Comparison of ENCODE assay signal across 14 cellular contexts in the genomic region with DNA sequence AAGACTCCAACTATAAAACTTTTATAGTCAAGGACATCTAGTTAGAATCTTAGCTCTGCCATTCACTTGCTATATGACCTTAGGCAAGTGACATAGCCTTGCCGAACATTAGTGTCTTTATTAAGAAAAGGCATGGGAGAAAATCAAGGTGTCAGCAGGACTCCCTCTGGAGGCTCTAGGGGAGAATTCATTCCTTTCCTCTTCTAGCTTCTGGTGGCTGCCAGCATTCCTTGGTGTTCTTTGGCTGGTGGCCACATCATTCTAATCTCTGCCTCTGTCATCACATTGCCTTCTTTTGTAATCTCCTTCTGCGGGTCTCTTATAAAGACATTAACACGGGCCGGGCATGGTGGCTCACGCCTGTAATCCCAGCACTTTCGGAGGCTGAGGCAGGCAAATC.
DNase-seq lines count a peak whose midpoint lies in the region; ATAC-seq and TF ChIP-seq lines count a peak whose summit lies in the region.
"Had no signal": no experiment of that assay in that cellular context is flagged by ENCODE, and none has a peak within 500 bp of the region (broad histone marks: within the 10 kb centered on the region; RNA-seq: fewer than 3 reads in every experiment).

No MANE protein-coding gene starts in this region.

- H3K4me3 ChIP-seq in cardiac fibroblast (replicated peaks in 1 of 2; ENCODE audit: low read depth in 2 of 2, low read length in 2 of 2) (no peak overlapping the region), osteoblast (ENCODE audit: insufficient read depth, low read length) (no peak overlapping the region), psoas muscle (no peak overlapping the region)
- H3K4me3 ChIP-seq: A549 had no signal

- H3K4me1 ChIP-seq in osteoblast (ENCODE audit: insufficient read depth, low read length) (no peaks in the 10 kb centered on the region), psoas muscle (no peaks in the 10 kb centered on the region)
- H3K4me1 ChIP-seq: A549 had no signal

- no peaks in the 10 kb centered on the region for H3K27me3 ChIP-seq in osteoblast (ENCODE audit: insufficient read depth, low read length)
- peaks cover 0 to 5% (median 0%) of the 10 kb centered on the region in 3 donors for H3K27me3 ChIP-seq in psoas muscle (ENCODE audit: insufficient read depth in 3 of 3, low read length in 2 of 3)

- no peaks in the 10 kb centered on the region for H4K20me1 ChIP-seq in osteoblast (ENCODE audit: insufficient read depth, low read length)

- H3K27ac ChIP-seq in osteoblast (ENCODE audit: low read depth, low read length) (no peak overlapping the region), psoas muscle (no peak overlapping the region)
- H3K27ac ChIP-seq: A549, KMS-11 had no signal

- WGBS in psoas muscle, 3 donors = 55 to 62% (median 61%) methylated on average over 6 of the region's 6 CpGs

- TF ChIP-seq CTCF in LNCAP (IDR thresholded peaks at IDR 0.05) (peak; percentile 49), cardiac fibroblast (IDR thresholded peaks at IDR 0.05; ENCODE audit: low read depth, low read length) (peak; percentile 18), osteoblast (IDR thresholded peaks at IDR 0.05; ENCODE audit: extremely low read depth, low read depth, low read length) (peak; percentile 27), psoas muscle (IDR thresholded peaks at IDR 0.05) (no peak)

- H3K79me2 ChIP-seq in osteoblast (ENCODE audit: insufficient read depth, low read length) = no peaks in the 10 kb centered on the region

- H3K4me2 ChIP-seq in osteoblast (ENCODE audit: insufficient read depth, low read length) = no peak overlapping the region
- H3K4me2 ChIP-seq: A549, KMS-11 had no signal

- peak; percentile 9 for DNase-seq in NCI-H146 (lab: John Stamatoyannopoulos, UW)
- no peak for DNase-seq in NCI-H146 treated with DMSO at 0.1 percent for 48 hours (lab: John Stamatoyannopoulos, UW; ENCODE audit: unreplicated experiment)
- peak; percentile 51 to 73 for DNase-seq in cardiac fibroblast (ENCODE audit: low read depth in 2 of 2)
- no peak for DNase-seq in osteoblast (ENCODE audit: insufficient read length, low spot score, missing footprints)
- no peak for DNase-seq in psoas muscle
- DNase-seq: activated CD8-positive, alpha-beta memory T cell treated with anti-CD3 and anti-CD28 coated beads for 24 hours; activated naive CD8-positive, alpha-beta T cell treated with anti-CD3 and anti-CD28 coated beads, Interleukin-2, amount 10 ng/mL, durations not matched to agents 7 days and 5 days; effector memory CD8-positive, alpha-beta T cell; NK-92 treated with Interleukin-12 subunit alpha and Interleukin-12 subunit beta, amount 100 ng/mL, for 24 hours had no signal

- no peak overlapping the region for H2AFZ ChIP-seq in osteoblast (ENCODE audit: low read length)

- ATAC-seq in HG02852 (IDR thresholded peaks at IDR 0.05; ENCODE audit: unreplicated experiment) (no peak), psoas muscle (no peak), HG03571 (IDR thresholded peaks at IDR 0.05; ENCODE audit: unreplicated experiment) (no peak)
- ATAC-seq: A549; effector memory CD8-positive, alpha-beta T cell had no signal

- intact Hi-C loops in psoas muscle (cut with DNase I) = no loop called here

- H3K9me3 ChIP-seq in osteoblast (ENCODE audit: low read depth, low read length) = no peaks in the 10 kb centered on the region
- no peaks in the 10 kb centered on the region for H3K9me3 ChIP-seq in psoas muscle
- H3K9me3 ChIP-seq: A549 had no signal

- H3K36me3 ChIP-seq in osteoblast (ENCODE audit: insufficient read depth, low read length) (no peaks in the 10 kb centered on the region), psoas muscle (ENCODE audit: insufficient read depth in 1 of 2, low read depth in 1 of 2) (no peaks in the 10 kb centered on the region)

Comparison
In these comparisons a context has a peak if more than half of its experiments do, and no peak if none do; other contexts are left out.
1. DNase-seq: peak in NCI-H146 (single experiment) and cardiac fibroblast (2 of 2); none in NCI-H146 treated with DMSO at 0.1 percent for 48 hours (single experiment), osteoblast (single experiment) and psoas muscle (0 of 2).